ENCODE assay signal across 26 cellular contexts in the genomic region with DNA sequence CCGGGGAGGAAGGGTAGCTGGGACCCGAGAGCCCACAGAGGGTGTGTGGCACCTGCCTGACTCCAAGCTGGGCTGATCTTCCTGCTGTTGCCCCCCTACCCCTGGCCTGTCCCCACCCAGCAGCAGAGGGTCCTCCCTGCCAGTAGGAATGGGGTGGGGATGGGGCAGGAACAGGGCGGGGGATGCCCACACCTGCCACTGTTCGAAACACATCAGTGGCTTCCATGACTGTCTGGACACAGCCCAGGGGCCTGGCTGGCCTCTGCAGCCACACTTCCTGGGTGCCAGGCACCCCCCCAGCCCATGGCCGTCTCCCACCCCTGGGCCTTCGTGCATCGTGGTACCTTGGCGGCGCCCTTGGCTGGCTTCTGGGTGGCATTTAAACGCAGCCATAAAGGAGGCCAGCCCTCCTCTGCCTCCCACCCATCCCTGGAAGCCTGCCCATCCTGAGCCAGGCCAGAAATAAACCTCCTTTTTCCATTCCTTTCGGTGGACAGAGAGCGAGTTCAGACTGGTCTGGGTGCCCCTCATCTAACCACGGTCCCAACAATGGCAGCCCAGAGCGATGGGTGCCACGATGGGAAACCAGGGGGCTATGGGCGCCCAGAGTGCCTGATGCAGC. TPM values are rescaled to one million over a fixed set of nuclear protein-coding genes. Genes with fewer than 3 reads are reported as not detected.
DNase-seq lines count a peak whose midpoint lies in the region; ATAC-seq and TF ChIP-seq lines count a peak whose summit lies in the region.
"Had no signal": no experiment of that assay in that cellular context is flagged by ENCODE, and none has a peak within 500 bp of the region (broad histone marks: within the 10 kb centered on the region; RNA-seq: fewer than 3 reads in every experiment).

No MANE protein-coding gene starts in this region.

- intact Hi-C loops in Right ventricle myocardium superior (cut with DNase I): loop anchor here (10.0 kb wide), 1 partner anchor 69 kb away; no protein-coding TSS in a partner anchor
- intact Hi-C loops in left ventricle myocardium inferior (cut with micrococcal nuclease): no loop called here
- intact Hi-C loops in vagina (cut with DNase I): no loop called here

- TF ChIP-seq CTCF in left ventricle myocardium inferior (IDR thresholded peaks at IDR 0.05; ENCODE audit: borderline replicate concordance): no peak
- TF ChIP-seq CTCF in gastroesophageal sphincter (IDR thresholded peaks at IDR 0.05): no peak
- TF ChIP-seq CTCF in vagina (IDR thresholded peaks at IDR 0.05): no peak

- H3K4me2 ChIP-seq in GM23248 (ENCODE audit: unreplicated experiment): no peak overlapping the region

- ATAC-seq in Right ventricle myocardium superior (ENCODE audit: poor library complexity) (no peak), gastroesophageal sphincter (no peak), GM21717 (IDR thresholded peaks at IDR 0.05; ENCODE audit: unreplicated experiment) (no peak)

- no peaks in the 10 kb centered on the region for H3F3A ChIP-seq in GM23248 (ENCODE audit: insufficient read depth)

- 83% methylated on average over 2 of the region's 16 CpGs; no CpG with 5 or more reads in 1 of the 2 donors for WGBS in gastroesophageal sphincter (ENCODE audit: low coverage in 1 of 2), 2 donors
- WGBS in GM23248 (ENCODE audit: low coverage in 1 of 2, low lambda C conversion rate in 2 of 2, missing lambda C conversion rate in 2 of 2), 2 experiments: 88 to 94% methylated on average over 13 to 16 of the region's 16 CpGs

- H3K9ac ChIP-seq in rectal smooth muscle tissue (ENCODE audit: low read length): no peak overlapping the region
- no peak overlapping the region for H3K9ac ChIP-seq in GM23248

- TF ChIP-seq EP300 in gastroesophageal sphincter (IDR thresholded peaks at IDR 0.05): no peak

- peaks cover under 1% of the 10 kb centered on the region for H3K4me1 ChIP-seq in left ventricle myocardium inferior
- peaks cover 0 to 59% (median 17%) of the 10 kb centered on the region in 3 donors for H3K4me1 ChIP-seq in gastroesophageal sphincter
- H3K4me1 ChIP-seq in rectal smooth muscle tissue (ENCODE audit: control insufficient read depth, insufficient read depth, low read length): peaks cover 50% of the 10 kb centered on the region
- peaks cover 48% of the 10 kb centered on the region for H3K4me1 ChIP-seq in vagina
- H3K4me1 ChIP-seq in GM23248 (ENCODE audit: insufficient read depth): peaks cover 30% of the 10 kb centered on the region

- H3K36me3 ChIP-seq in left ventricle myocardium inferior: no peaks in the 10 kb centered on the region
- no peaks in the 10 kb centered on the region for H3K36me3 ChIP-seq in gastroesophageal sphincter
- no peaks in the 10 kb centered on the region for H3K36me3 ChIP-seq in rectal smooth muscle tissue (ENCODE audit: control insufficient read depth, insufficient read depth, low read length)
- no peaks in the 10 kb centered on the region for H3K36me3 ChIP-seq in vagina
- no peaks in the 10 kb centered on the region for H3K36me3 ChIP-seq in GM23248 (ENCODE audit: low read depth)
- H3K36me3 ChIP-seq: BE2C had no signal

- H3K9me3 ChIP-seq in left ventricle myocardium inferior (replicated peaks) (no peaks in the 10 kb centered on the region), gastroesophageal sphincter (no peaks in the 10 kb centered on the region), vagina (no peaks in the 10 kb centered on the region), GM23248 (ENCODE audit: low read depth) (no peaks in the 10 kb centered on the region)
- H3K9me3 ChIP-seq: BE2C had no signal

- H3K4me3 ChIP-seq in left ventricle myocardium inferior (no peak overlapping the region), gastroesophageal sphincter (peak overlapping the region in 1 of 2 donors; percentile 26), rectal smooth muscle tissue (ENCODE audit: low read length) (peak overlapping the region; percentile 57), vagina (peak overlapping the region in 1 of 2 donors; percentile 45), GM23248 (no peak overlapping the region)

- no peaks in the 10 kb centered on the region for H4K20me1 ChIP-seq in GM23248 (ENCODE audit: insufficient read depth)

- H3K27ac ChIP-seq in left ventricle myocardium inferior (replicated peaks): no peak overlapping the region
- H3K27ac ChIP-seq in gastroesophageal sphincter: peak overlapping the region in 3 of 4 donors; percentile 80 to 84 (median 81)
- peak overlapping the region; percentile 90 for H3K27ac ChIP-seq in rectal smooth muscle tissue (ENCODE audit: low read depth, low read length)
- H3K27ac ChIP-seq in vagina: peak overlapping the region; percentile 92
- H3K27ac ChIP-seq in GM23248: no peak overlapping the region
- H3K27ac ChIP-seq: 22Rv1 had no signal

- in situ Hi-C loops in GM23248 (cut with MboI): no loop called here

- no peaks in the 10 kb centered on the region for H3K79me2 ChIP-seq in GM23248 (ENCODE audit: insufficient read depth)

- H3K27me3 ChIP-seq in left ventricle myocardium inferior (ENCODE audit: low read depth): peaks cover 5% of the 10 kb centered on the region
- no peaks in the 10 kb centered on the region for H3K27me3 ChIP-seq in gastroesophageal sphincter
- no peaks in the 10 kb centered on the region for H3K27me3 ChIP-seq in rectal smooth muscle tissue (ENCODE audit: control insufficient read depth, insufficient read depth, low read length)
- no peaks in the 10 kb centered on the region for H3K27me3 ChIP-seq in vagina
- no peaks in the 10 kb centered on the region for H3K27me3 ChIP-seq in GM23248 (replicated peaks; ENCODE audit: insufficient read depth)
- H3K27me3 ChIP-seq: BE2C had no signal

- DNase-seq in Right ventricle myocardium superior (peak; percentile 26), left ventricle myocardium inferior (no peak), vagina (ENCODE audit: extremely low spot score in 2 of 2) (no peak), AG08396 (ENCODE audit: low spot score) (no peak), GM23248 (no peak)
- DNase-seq: BE2C, DMS 273 treated with DMSO at 0.1 percent for 48 hours, DMS79 treated with DMSO at 0.1 percent for 48 hours, GF-D8, Karpas-422, NCI-H1092, NCI-H1417 treated with DMSO at 0.1 percent for 48 hours, NCI-H1694 treated with DMSO at 0.1 percent for 48 hours, NCI-H2081, NCI-H2171, NCI-H226, NCI-H510A, NCI-H69, SIG-M5 had no signal

- no peak overlapping the region for H2AFZ ChIP-seq in GM23248

- TF ChIP-seq POLR2A in gastroesophageal sphincter (IDR thresholded peaks at IDR 0.05): no peak
- TF ChIP-seq POLR2A in vagina (IDR thresholded peaks at IDR 0.05): no peak

- no peaks in the 10 kb centered on the region for H3K9me2 ChIP-seq in GM23248 (ENCODE audit: insufficient read depth)

RNA-seq across cellular contexts. Expression of a gene that starts 0.7 kb away (rescaled TPM):
- 1.3 TPM for total RNA-seq in Right ventricle myocardium superior
- total RNA-seq in left ventricle myocardium inferior: 1.3 TPM
- 10 to 100 TPM in 1 of 4 donors, 1 to 10 TPM in 3; 4.5 to 23.1 (median 6.2) TPM for total RNA-seq in gastroesophageal sphincter
- 7.6 TPM for total RNA-seq in vagina
- total RNA-seq in GM23248 (2014; rRNA removed; shearing (Covaris generic)): 1.5 and 2.2 TPM in 2 replicates
- polyA plus RNA-seq in GM23248 (2016; fragmentation: Nextera tagmentation; extraction: Ambion mirVana): 0.49 and 0.58 TPM in 2 replicates
- total RNA-seq: CD8-positive, alpha-beta memory T cell; HT-29 had no signal
- polyA plus RNA-seq: CD14-positive monocyte; CD8-positive, alpha-beta memory T cell had no signal

Comparison
In these comparisons a context has a peak if more than half of its experiments do, and no peak if none do; other contexts are left out.
1. H3K27ac ChIP-seq: peak in gastroesophageal sphincter (3 of 4), rectal smooth muscle tissue (single experiment) and vagina (single experiment); none in left ventricle myocardium inferior (single experiment) and GM23248 (single experiment).